Comparison of ENCODE assay signal across 6 cellular contexts in genomic region chr20:10616212-10616611, GRCh38.
"Had no signal": no experiment of that assay in that cellular context is flagged by ENCODE, and none has a peak within 500 bp of the region (broad histone marks: within the 10 kb centered on the region; RNA-seq: fewer than 3 reads in every experiment).

No MANE protein-coding gene starts in this region.

- H3K9me3 ChIP-seq: HAP-1 had no signal

- H3K9me3 Mint-ChIP-seq: GM23338 had no signal

- H2AFZ ChIP-seq: GM23338 had no signal

- H3K4me3 ChIP-seq: GM23338, HAP-1, K562 had no signal

- DNase-seq: KG1 had no signal

- H3K4me2 ChIP-seq: GM23338 had no signal

- H3K27ac Mint-ChIP-seq: GM23338 had no signal

- H3K4me3 Mint-ChIP-seq: GM23338 had no signal

- H3K27ac ChIP-seq: HL-60 had no signal

- ATAC-seq: GM23338, HCT116, K562 had no signal

- H3K36me3 ChIP-seq: HAP-1 had no signal
